Comparison of ENCODE assay signal across 1 cellular context in genomic region chr20:46710149-46710913, GRCh38.
TF ChIP-seq lines count a peak whose summit lies in the region.

No MANE protein-coding gene starts in this region.

TF ChIP-seq in HEK293T, 16 proteins besides CTCF, POLR2A, EP300 and RAD21:
- no peak for TF ChIP-seq CTBP1 (IDR thresholded peaks at IDR 0.05; ENCODE audit: borderline replicate concordance)
- TF ChIP-seq ELF4 (IDR thresholded peaks at IDR 0.05) = no peak
- no peak for TF ChIP-seq FOXK2 (IDR thresholded peaks at IDR 0.05)
- no peak for TF ChIP-seq BHLHE40 (IDR thresholded peaks at IDR 0.05; ENCODE audit: borderline replicate concordance)
- no peak for TF ChIP-seq ARNT (IDR thresholded peaks at IDR 0.05)
- TF ChIP-seq SP1 (IDR thresholded peaks at IDR 0.05) = no peak
- TF ChIP-seq FOXM1 (IDR thresholded peaks at IDR 0.05; ENCODE audit: borderline replicate concordance) = no peak
- TF ChIP-seq FOXA1 (IDR thresholded peaks at IDR 0.05) = no peak
- no peak for TF ChIP-seq NFRKB (IDR thresholded peaks at IDR 0.05)
- no peak for TF ChIP-seq LEF1 (IDR thresholded peaks at IDR 0.05; ENCODE audit: borderline replicate concordance)
- TF ChIP-seq ZNF384 (IDR thresholded peaks at IDR 0.05) = no peak
- no peak for TF ChIP-seq L3MBTL2 (conservative IDR thresholded peaks at IDR 0.05)
- TF ChIP-seq, protein P1, sequence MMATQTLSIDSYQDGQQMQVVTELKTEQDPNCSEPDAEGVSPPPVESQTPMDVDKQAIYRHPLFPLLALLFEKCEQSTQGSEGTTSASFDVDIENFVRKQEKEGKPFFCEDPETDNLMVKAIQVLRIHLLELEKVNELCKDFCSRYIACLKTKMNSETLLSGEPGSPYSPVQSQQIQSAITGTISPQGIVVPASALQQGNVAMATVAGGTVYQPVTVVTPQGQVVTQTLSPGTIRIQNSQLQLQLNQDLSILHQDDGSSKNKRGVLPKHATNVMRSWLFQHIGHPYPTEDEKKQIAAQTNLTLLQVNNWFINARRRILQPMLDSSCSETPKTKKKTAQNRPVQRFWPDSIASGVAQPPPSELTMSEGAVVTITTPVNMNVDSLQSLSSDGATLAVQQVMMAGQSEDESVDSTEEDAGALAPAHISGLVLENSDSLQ (IDR thresholded peaks at IDR 0.05) = no peak
- TF ChIP-seq HDGF (IDR thresholded peaks at IDR 0.05; ENCODE audit: borderline replicate concordance) = no peak
- no peak for TF ChIP-seq SUZ12 (IDR thresholded peaks at IDR 0.05)
- TF ChIP-seq TARDBP (IDR thresholded peaks at IDR 0.05) = no peak
TF ChIP-seq in HEK293T: peak in this region for 0.
